26 cellular contexts compared by ENCODE assay signal in genomic region chr5:136750507-136750906, GRCh38.
DNase-seq lines count a peak whose midpoint lies in the region; ATAC-seq, FAIRE-seq and TF ChIP-seq lines count a peak whose summit lies in the region.
"Had no signal": no experiment of that assay in that cellular context is flagged by ENCODE, and none has a peak within 500 bp of the region (broad histone marks: within the 10 kb centered on the region; RNA-seq: fewer than 3 reads in every experiment).

No MANE protein-coding gene starts in this region.

- DNase-seq in A172 (ENCODE audit: low spot score) (peak; percentile 68), HTR-8/SVneo (ENCODE audit: insufficient read length, low spot score) (no peak), head of caudate nucleus (peak in 23 of 42 donors; percentile 5 to 73 (median 32)), middle frontal gyrus (ENCODE audit: extremely low spot score, low spot score) (peak; percentile 37), NK-92 (lab: John Stamatoyannopoulos, UW; ENCODE audit: unreplicated experiment) (no peak), foreskin keratinocyte (no peak), upper lobe of left lung (no peak)
- DNase-seq in activated naive CD4-positive, alpha-beta T cell (lab: John Stamatoyannopoulos, UW) = no peak
- DNase-seq: BE2C; CD4-positive, CD25-positive, alpha-beta regulatory T cell; COR-L47; DMS 273 treated with DMSO at 0.1 percent for 48 hours; DND-41; GF-D8; GM23248; KBM-7; NCI-H1436; NCI-H1930; NCI-H226; NCI-H524; PC-9; SIG-M5 had no signal

- no peak overlapping the region for H3K4me3 ChIP-seq in upper lobe of left lung
- H3K4me3 ChIP-seq: GM23248, HAP-1, PC-9 had no signal

- H3K36me3 ChIP-seq in upper lobe of left lung = no peaks in the 10 kb centered on the region
- H3K36me3 ChIP-seq: BE2C, HAP-1 had no signal

- H3K4me1 ChIP-seq in foreskin keratinocyte (no peaks in the 10 kb centered on the region), upper lobe of left lung (no peaks in the 10 kb centered on the region)
- H3K4me1 ChIP-seq: BE2C, HAP-1 had no signal

- 54 to 71% methylated on average over 2 of the region's 2 CpGs for WGBS in upper lobe of left lung, 2 donors

- FAIRE-seq in HTR-8/SVneo (lab: Jason Lieb, UNC) = peak; percentile 4

- TF ChIP-seq EP300 in upper lobe of left lung (IDR thresholded peaks at IDR 0.05) = no peak

- H3K27me3 ChIP-seq in foreskin keratinocyte = no peaks in the 10 kb centered on the region
- no peaks in the 10 kb centered on the region for H3K27me3 ChIP-seq in upper lobe of left lung
- H3K27me3 ChIP-seq: BE2C had no signal

- no peak overlapping the region for H3K27ac ChIP-seq in foreskin keratinocyte
- no peak overlapping the region for H3K27ac ChIP-seq in upper lobe of left lung
- H3K27ac ChIP-seq: 22Rv1, GM23248, PC-9, RWPE1 had no signal

- H3K9me3 ChIP-seq in upper lobe of left lung = no peaks in the 10 kb centered on the region
- H3K9me3 ChIP-seq: BE2C, HAP-1 had no signal

- no peak for TF ChIP-seq CTCF in foreskin keratinocyte (conservative IDR thresholded peaks at IDR 0.05)
- TF ChIP-seq CTCF in upper lobe of left lung (IDR thresholded peaks at IDR 0.05) = no peak

- no peak for TF ChIP-seq POLR2A in upper lobe of left lung (IDR thresholded peaks at IDR 0.05)

- intact Hi-C loops in head of caudate nucleus (cut with DNase I) = no loop called here

- ATAC-seq in foreskin keratinocyte = no peak
- ATAC-seq in upper lobe of left lung (ENCODE audit: low FRiP score in 2 of 2) = no peak
- ATAC-seq: SK-N-SH treated with all-trans-retinoic acid at 6 μM for 48 hours had no signal

Comparison
In these comparisons a context has a peak if more than half of its experiments do, and no peak if none do; other contexts are left out.
1. DNase-seq: peak in A172 (single experiment), head of caudate nucleus (23 of 42) and middle frontal gyrus (single experiment); none in HTR-8/SVneo (single experiment), NK-92 (single experiment), foreskin keratinocyte (0 of 2), activated naive CD4-positive, alpha-beta T cell (0 of 4) and upper lobe of left lung (0 of 2).